Comparison of ENCODE assay signal across 10 cellular contexts in the genomic region with DNA sequence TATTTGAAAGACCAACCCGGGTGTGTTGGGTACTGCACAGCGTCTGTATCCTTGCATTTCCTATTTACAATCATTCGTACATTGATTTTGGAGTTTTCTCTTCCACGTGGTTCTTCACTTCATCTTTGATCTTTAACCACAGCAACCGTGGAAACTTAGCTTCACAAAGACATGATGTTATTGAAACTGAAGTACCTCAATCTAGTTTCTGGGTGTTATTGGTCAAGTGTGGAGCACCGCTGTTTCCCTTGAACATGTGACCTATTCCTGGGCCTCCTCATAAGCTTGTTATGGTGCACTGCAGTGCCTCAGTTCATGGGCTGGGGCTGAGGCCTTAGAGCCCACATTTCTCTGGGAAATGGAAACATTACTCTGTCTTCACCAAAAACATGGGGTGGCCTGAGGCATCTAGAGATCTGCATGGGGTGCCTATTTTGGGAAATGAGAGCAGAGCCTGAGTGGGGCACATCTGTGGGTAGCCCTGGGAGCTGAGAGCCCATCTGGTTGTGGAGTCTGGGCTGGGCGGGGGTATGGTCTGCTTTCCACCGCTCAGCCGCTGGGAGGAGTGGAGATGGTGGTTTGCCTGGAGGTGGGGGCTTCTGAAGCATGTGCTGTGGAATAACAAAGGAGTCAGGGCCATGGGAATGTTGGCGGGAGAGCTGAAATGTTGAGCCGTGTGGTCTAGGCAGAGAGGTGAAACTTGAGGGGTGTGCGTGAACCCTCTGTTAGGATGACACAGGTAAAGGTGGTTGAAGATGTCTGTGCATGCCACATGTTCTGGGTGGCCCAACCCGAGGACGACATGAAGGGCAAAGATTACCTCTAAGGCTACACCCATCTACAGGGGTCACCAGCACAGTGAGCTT. TPM values are rescaled to one million over a fixed set of nuclear protein-coding genes. Genes with fewer than 3 reads are reported as not detected.
A peak's percentile ranks its signal among the peaks of the same experiment; 100 is the strongest.
DNase-seq lines count a peak whose midpoint lies in the region; ATAC-seq and TF ChIP-seq lines count a peak whose summit lies in the region.
"Had no signal": no experiment of that assay in that cellular context is flagged by ENCODE, and none has a peak within 500 bp of the region (broad histone marks: within the 10 kb centered on the region; RNA-seq: fewer than 3 reads in every experiment).

No MANE protein-coding gene starts in this region.

- H3K27ac Mint-ChIP-seq in natural killer cell treated with Interleukin-12 subunit alpha and Interleukin-12 subunit beta and Interleukin-15 and Interleukin-18, amount 100 ng/mL, for 72 hours: peak overlapping the region; percentile 55 to 71

- H3K4me1 Mint-ChIP-seq in natural killer cell treated with Interleukin-12 subunit alpha and Interleukin-12 subunit beta and Interleukin-15 and Interleukin-18, amount 100 ng/mL, for 72 hours (ENCODE audit: low read depth in 2 of 2): peaks cover 0 to 9% of the 10 kb centered on the region in 2 donors

- in situ Hi-C loops in GM13976 (cut with MboI; ENCODE audit: low sequenced_read_pairs, unreplicated experiment): no loop called here

- H3K9me3 Mint-ChIP-seq in natural killer cell treated with Interleukin-12 subunit alpha and Interleukin-12 subunit beta and Interleukin-15 and Interleukin-18, amount 100 ng/mL, for 72 hours: no peaks in the 10 kb centered on the region

- H3K27me3 Mint-ChIP-seq in natural killer cell treated with Interleukin-12 subunit alpha and Interleukin-12 subunit beta and Interleukin-15 and Interleukin-18, amount 100 ng/mL, for 72 hours: no peaks in the 10 kb centered on the region

- H3K4me3 Mint-ChIP-seq in natural killer cell treated with Interleukin-12 subunit alpha and Interleukin-12 subunit beta and Interleukin-15 and Interleukin-18, amount 100 ng/mL, for 72 hours: no peak overlapping the region

- H3K36me3 Mint-ChIP-seq in natural killer cell treated with Interleukin-12 subunit alpha and Interleukin-12 subunit beta and Interleukin-15 and Interleukin-18, amount 100 ng/mL, for 72 hours: peaks cover 7% of the 10 kb centered on the region

- TF ChIP-seq CTCF in GM13976 (IDR thresholded peaks at IDR 0.05; ENCODE audit: borderline replicate concordance, control extremely low read depth, extremely low read depth, insufficient read depth, missing control alignments) (no peak), GM20000 (IDR thresholded peaks at IDR 0.05; ENCODE audit: extremely low read depth, missing control alignments) (no peak)

- peak; percentile 86 for ATAC-seq in HG03558 (IDR thresholded peaks at IDR 0.05; ENCODE audit: extremely low read depth, unreplicated experiment)
- ATAC-seq in natural killer cell treated with Interleukin-12 subunit alpha and Interleukin-12 subunit beta and Interleukin-15 and Interleukin-18, amount 100 ng/mL, for 72 hours: no peak

- peak; percentile 79 for DNase-seq in GM13976 (ENCODE audit: low spot score)
- DNase-seq in GM20000 (ENCODE audit: low spot score): peak; percentile 50
- DNase-seq in natural killer cell treated with Interleukin-12 subunit alpha and Interleukin-12 subunit beta and Interleukin-15 and Interleukin-18, amount 100 ng/mL, for 72 hours (ENCODE audit: low spot score): no peak
- no peak for DNase-seq in RKO (ENCODE audit: low spot score)
- no peak for DNase-seq in HK-2 (ENCODE audit: unreplicated experiment)
- no peak for DNase-seq in kidney tubule cell (ENCODE audit: low spot score)
- no peak for DNase-seq in NCI-H526 treated with DMSO at 0.1 percent for 48 hours (lab: John Stamatoyannopoulos, UW)
- DNase-seq: DMS 273 treated with DMSO at 0.1 percent for 48 hours, NCI-H2171 had no signal

RNA-seq across cellular contexts. Expression of a gene that starts 37.4 kb away (rescaled TPM):
- total RNA-seq in natural killer cell treated with Interleukin-12 subunit alpha and Interleukin-12 subunit beta and Interleukin-15 and Interleukin-18, amount 100 ng/mL, for 72 hours: 10 to 100 TPM; 18.0 to 37.4 TPM

Comparison
In these comparisons a context has a peak if more than half of its experiments do, and no peak if none do; other contexts are left out.
1. DNase-seq: peak in GM13976 (single experiment) and GM20000 (single experiment); none in natural killer cell treated with Interleukin-12 subunit alpha and Interleukin-12 subunit beta and Interleukin-15 and Interleukin-18, amount 100 ng/mL, for 72 hours (single experiment), RKO (single experiment), HK-2 (single experiment), kidney tubule cell (single experiment) and NCI-H526 treated with DMSO at 0.1 percent for 48 hours (single experiment).